30 cellular contexts compared by ENCODE assay signal in the genomic region with DNA sequence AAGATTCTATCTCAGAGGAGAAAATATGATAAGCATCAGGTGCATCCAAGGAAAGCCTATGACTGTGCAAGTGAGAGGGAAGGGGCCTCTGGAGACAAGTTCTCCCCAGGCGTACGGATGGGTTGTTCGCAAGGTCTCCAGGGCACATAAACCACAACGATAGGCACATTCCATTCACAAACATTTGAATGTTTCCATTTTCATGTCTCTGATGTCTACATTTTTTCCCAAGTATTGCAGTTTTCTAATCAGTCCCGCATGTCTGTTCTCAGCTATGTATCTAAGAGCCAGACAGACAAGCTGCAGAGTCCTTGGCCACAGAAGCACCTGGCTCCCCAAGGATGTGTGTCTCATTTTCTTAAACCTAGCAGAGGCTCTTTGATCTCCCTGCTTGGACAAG.
"Had no signal": no experiment of that assay in that cellular context is flagged by ENCODE, and none has a peak within 500 bp of the region (broad histone marks: within the 10 kb centered on the region; RNA-seq: fewer than 3 reads in every experiment).

No MANE protein-coding gene starts in this region.

- H3K27me3 ChIP-seq: adrenal gland, ascending aorta, body of pancreas, brain microvascular endothelial cell, breast epithelium, cardiac muscle cell had no signal

- H3K27ac ChIP-seq: adrenal gland, ascending aorta, body of pancreas, brain microvascular endothelial cell, breast epithelium, cardiac muscle cell had no signal

- H3K36me3 ChIP-seq: adrenal gland, ascending aorta, brain microvascular endothelial cell, breast epithelium, cardiac muscle cell had no signal

- DNase-seq: activated effector memory CD4-positive, alpha-beta T cell treated with anti-CD3 and anti-CD28 coated beads, Interleukin-2, amount 50 U/mL, for 16 hours; activated effector memory CD4-positive, alpha-beta T cell treated with Interleukin-2 at 50 U/mL for 16 hours; activated gamma-delta T cell; activated gamma-delta T cell treated with Interleukin-2 at 50 U/mL for 16 hours; activated naive CD4-positive, alpha-beta T cell; activated naive CD4-positive, alpha-beta T cell treated with anti-CD3 and anti-CD28 coated beads for 36 hours; activated naive CD4-positive, alpha-beta T cell treated with anti-CD3 and anti-CD28 coated beads, Interleukin-2, amount 10 ng/mL, durations not matched to agents 7 days and 5 days; activated naive CD4-positive, alpha-beta T cell treated with anti-CD3 and anti-CD28 coated beads, Interleukin-2, amount 50 U/mL, for 16 hours; activated naive CD4-positive, alpha-beta T cell treated with Interleukin-2 at 50 U/mL for 16 hours; activated naive CD8-positive, alpha-beta T cell treated with anti-CD3 and anti-CD28 coated beads for 36 hours; activated naive CD8-positive, alpha-beta T cell treated with anti-CD3 and anti-CD28 coated beads, Interleukin-2, amount 10 ng/mL, durations not matched to agents 7 days and 5 days; activated naive CD8-positive, alpha-beta T cell treated with anti-CD3 and anti-CD28 coated beads, Interleukin-2, amount 50 U/mL, for 24 hours; activated T-cell treated with anti-CD3 and anti-CD28 coated beads, Interleukin-2, amount 50 U/mL, for 1 hour; activated T-cell treated with anti-CD3 and anti-CD28 coated beads, Interleukin-2, amount 50 U/mL, for 24 hours; activated T-cell treated with anti-CD3 and anti-CD28 coated beads, Interleukin-2, amount 50 U/mL, for 4 hours; activated T-cell treated with anti-CD3 and anti-CD28 coated beads, Interleukin-2, amount 50 U/mL, for 48 hours; activated T-cell treated with anti-CD3 and anti-CD28 coated beads, Interleukin-2, amount 50 U/mL, for 72 hours; adrenal gland; amniotic stem cell; amygdala; anterior cingulate cortex; aorta; body of pancreas; brain microvascular endothelial cell; caudate nucleus; central memory CD4-positive, alpha-beta T cell; cerebellar nuclear complex had no signal

- H3K4me1 ChIP-seq: adrenal gland, ascending aorta, body of pancreas, breast epithelium had no signal

- H3K9me3 ChIP-seq: adrenal gland, ascending aorta, body of pancreas, breast epithelium had no signal

- H3K4me3 ChIP-seq: adrenal gland, ascending aorta, body of pancreas, breast epithelium, cardiac muscle cell had no signal
